8 cellular contexts compared by ENCODE assay signal in genomic region chr7:100675581-100676350, GRCh38. TPM values are rescaled to one million over a fixed set of nuclear protein-coding genes. Genes with fewer than 3 reads are reported as not detected.
DNase-seq lines count a peak whose midpoint lies in the region; ATAC-seq and TF ChIP-seq lines count a peak whose summit lies in the region.

No MANE protein-coding gene starts in this region.

- POLR2A ChIA-PET in activated CD8-positive, alpha-beta T cell treated with anti-CD3 and anti-CD28 coated beads for 36 hours (lab: Charles Lee) = interaction anchor here (0.7 to 7.7 kb wide), 7 partner anchors 9 to 92 kb away, joined by 3 to 94 read pairs (median 4); partner anchors contain the start of gene GIGYF1

- in situ Hi-C loops in HAP-1 (cut with MboI; ENCODE audit: low sequenced_read_pairs) = no loop called here

- H3K4me3 Mint-ChIP-seq in activated CD8-positive, alpha-beta T cell treated with anti-CD3 and anti-CD28 coated beads for 36 hours = peak overlapping the region; percentile 83

- H3K9ac ChIP-seq in ES-I3 (ENCODE audit: low read depth, low read length) = peak overlapping the region; percentile 56

- no peaks in the 10 kb centered on the region for H3K27me3 ChIP-seq in HAP-1 (ENCODE audit: low read depth)

- no peaks in the 10 kb centered on the region for H3K36me3 ChIP-seq in ES-I3 (ENCODE audit: insufficient read depth, low read length)
- H3K36me3 ChIP-seq in HAP-1 (replicated peaks) = peaks cover 43% of the 10 kb centered on the region

- H3K9me3 Mint-ChIP-seq in activated CD8-positive, alpha-beta T cell treated with anti-CD3 and anti-CD28 coated beads for 36 hours = no peaks in the 10 kb centered on the region

- H3K4me3 ChIP-seq in HAP-1 = peak overlapping the region; percentile 97

- H3K27ac Mint-ChIP-seq in activated CD8-positive, alpha-beta T cell treated with anti-CD3 and anti-CD28 coated beads for 36 hours = peak overlapping the region; percentile 82

- peaks cover 4% of the 10 kb centered on the region; the same call in 1 of the 2 replicates for H3K4me1 ChIP-seq in ES-I3 (ENCODE audit: insufficient read depth, low read length)
- H3K4me1 ChIP-seq in HAP-1 = peaks cover 4% of the 10 kb centered on the region

- H3K4me1 Mint-ChIP-seq in activated CD8-positive, alpha-beta T cell treated with anti-CD3 and anti-CD28 coated beads for 36 hours (ENCODE audit: low read depth) = peaks cover 20% of the 10 kb centered on the region

- CTCF ChIA-PET in activated CD8-positive, alpha-beta T cell treated with anti-CD3 and anti-CD28 coated beads for 36 hours (lab: Charles Lee) = interaction anchor here (0.7 to 10.9 kb wide), 7 partner anchors 15 to 193 kb away, joined by 3 to 105 read pairs (median 5); partner anchors contain the start of gene POP7

- no peaks in the 10 kb centered on the region for H3K9me3 ChIP-seq in ES-I3 (ENCODE audit: control insufficient read depth, insufficient read depth, low read length)
- H3K9me3 ChIP-seq in HAP-1 = no peaks in the 10 kb centered on the region

- DNase-seq in HAP-1 (ENCODE audit: low spot score in 2 of 2) (peak; percentile 48 to 83), NCI-H2227 treated with DMSO at 0.1 percent for 48 hours (lab: John Stamatoyannopoulos, UW) (peak; percentile 98), medulla oblongata (ENCODE audit: extremely low spot score) (peak; percentile 82), kidney glomerular epithelial cell (lab: John Stamatoyannopoulos, UW) (no peak)
- DNase-seq in activated CD8-positive, alpha-beta T cell treated with anti-CD3 and anti-CD28 coated beads for 36 hours = peak; percentile 90
- peak; percentile 96 for DNase-seq in effector CD4-positive, alpha-beta T cell
- peak in 2 of 3 experiments; percentile 73 to 76 for DNase-seq in stimulated activated CD4-positive, alpha-beta T cell treated with anti-CD3 and anti-CD28 coated beads, TNF-alpha, amount 100 ng/mL, for 4 hours (ENCODE audit: low read depth in 3 of 3)

- intact Hi-C loops in activated CD8-positive, alpha-beta T cell treated with anti-CD3 and anti-CD28 coated beads for 36 hours (cut with micrococcal nuclease) = loop anchor here (10.0 kb wide), 1 partner anchor 71 kb away; the partner anchor contains the start of gene PCOLCE

- H3K36me3 Mint-ChIP-seq in activated CD8-positive, alpha-beta T cell treated with anti-CD3 and anti-CD28 coated beads for 36 hours (ENCODE audit: low read depth) = peaks cover 28% of the 10 kb centered on the region

- ATAC-seq in activated CD8-positive, alpha-beta T cell treated with anti-CD3 and anti-CD28 coated beads for 36 hours = peak; percentile 56

- TF ChIP-seq CTCF in activated CD8-positive, alpha-beta T cell treated with anti-CD3 and anti-CD28 coated beads for 36 hours (IDR thresholded peaks at IDR 0.05) = no peak

- no peaks in the 10 kb centered on the region for H3K27me3 Mint-ChIP-seq in activated CD8-positive, alpha-beta T cell treated with anti-CD3 and anti-CD28 coated beads for 36 hours

RNA-seq across cellular contexts. Expression of gene GNB2, which starts 2.2 kb away (rescaled TPM):
- 100 to 1,000 TPM; 192 TPM for total RNA-seq in activated CD8-positive, alpha-beta T cell treated with anti-CD3 and anti-CD28 coated beads for 36 hours

RNA-seq across cellular contexts. Expression of gene GIGYF1, which starts 18.3 kb away (rescaled TPM):
- total RNA-seq in activated CD8-positive, alpha-beta T cell treated with anti-CD3 and anti-CD28 coated beads for 36 hours = 10 to 100 TPM; 36.9 to 41.5 TPM

RNA-seq across cellular contexts. Expression of gene ACTL6B, which starts 19.5 kb away (rescaled TPM):
- total RNA-seq in activated CD8-positive, alpha-beta T cell treated with anti-CD3 and anti-CD28 coated beads for 36 hours = not detected

RNA-seq across cellular contexts. Expression of gene POP7, which starts 30.2 kb away (rescaled TPM):
- 10 to 100 TPM; 47.4 to 48.1 TPM for total RNA-seq in activated CD8-positive, alpha-beta T cell treated with anti-CD3 and anti-CD28 coated beads for 36 hours

RNA-seq across cellular contexts. Expression of gene TFR2, which starts 34.4 kb away (rescaled TPM):
- total RNA-seq in activated CD8-positive, alpha-beta T cell treated with anti-CD3 and anti-CD28 coated beads for 36 hours = 10 to 100 TPM; 11.3 to 11.9 TPM
